Comparison of ENCODE assay signal across 22 cellular contexts in the genomic region with DNA sequence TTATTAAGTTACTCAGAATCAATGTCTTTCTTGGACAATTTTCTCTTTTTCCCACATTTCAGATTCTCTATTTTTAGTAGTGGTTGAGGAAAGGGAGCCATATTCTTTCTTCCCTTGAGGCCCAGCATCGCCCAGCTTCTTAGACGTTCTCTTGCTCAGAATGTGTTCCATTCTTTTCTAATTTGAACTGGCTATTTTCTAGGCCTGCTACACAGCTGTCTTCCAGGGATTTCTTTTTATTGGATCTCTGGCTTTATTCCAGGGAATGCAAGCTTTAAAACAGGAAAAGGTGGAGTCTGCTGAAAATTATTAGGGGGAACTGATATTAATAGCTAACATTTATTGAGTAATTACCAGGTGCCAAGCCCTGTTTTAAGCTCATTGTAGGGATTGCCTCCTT. TPM values are rescaled to one million over a fixed set of nuclear protein-coding genes. Genes with fewer than 3 reads are reported as not detected.
"Had no signal": no experiment of that assay in that cellular context is flagged by ENCODE, and none has a peak within 500 bp of the region (broad histone marks: within the 10 kb centered on the region; RNA-seq: fewer than 3 reads in every experiment).

No MANE protein-coding gene starts in this region.

- H3K4me1 Mint-ChIP-seq: activated naive CD4-positive, alpha-beta T cell treated with anti-CD3 and anti-CD28 coated beads, Interleukin-2, amount 50 U/mL, for 24 hours; immature natural killer cell; natural killer cell had no signal

- ATAC-seq: activated CD4-positive, alpha-beta T cell treated with anti-CD3 and anti-CD28 coated beads for 36 hours; effector memory CD8-positive, alpha-beta T cell; natural killer cell; upper lobe of right lung; WTC11 had no signal

- H3K27me3 ChIP-seq: ascending aorta, neutrophil, stomach, upper lobe of right lung had no signal

- H3K9me3 ChIP-seq: ascending aorta, neutrophil, stomach, upper lobe of right lung had no signal

- H3K9me3 Mint-ChIP-seq: activated naive CD4-positive, alpha-beta T cell treated with anti-CD3 and anti-CD28 coated beads, Interleukin-2, amount 50 U/mL, for 24 hours; effector memory CD8-positive, alpha-beta T cell; immature natural killer cell; natural killer cell; T-helper 2 cell treated with Interferon-gamma antibody and Interleukin-4, amounts not matched to agents 5 μg/mL and 100 μg/mL, for 36 hours; WTC11 had no signal

- H3K27ac Mint-ChIP-seq: activated CD4-positive, alpha-beta T cell treated with anti-CD3 and anti-CD28 coated beads for 36 hours; activated naive CD4-positive, alpha-beta T cell treated with anti-CD3 and anti-CD28 coated beads, Interleukin-2, amount 50 U/mL, for 24 hours; effector memory CD8-positive, alpha-beta T cell; immature natural killer cell; natural killer cell; T-helper 2 cell treated with Interferon-gamma antibody and Interleukin-4, amounts not matched to agents 5 μg/mL and 100 μg/mL, for 36 hours; WTC11 had no signal

- H3K27ac ChIP-seq: epithelial cell of prostate, neutrophil, parathyroid adenoma, upper lobe of right lung had no signal

- H3K36me3 Mint-ChIP-seq: activated naive CD4-positive, alpha-beta T cell treated with anti-CD3 and anti-CD28 coated beads, Interleukin-2, amount 50 U/mL, for 24 hours; immature natural killer cell; natural killer cell; WTC11 had no signal

- DNase-seq: activated CD4-positive, alpha-beta T cell treated with anti-CD3 and anti-CD28 coated beads for 36 hours; activated CD4-positive, alpha-beta T cell treated with anti-CD3 and anti-CD28 coated beads, Interleukin-2, amount 50 U/mL, for 48 hours; activated gamma-delta T cell; effector memory CD8-positive, alpha-beta T cell; head of caudate nucleus; immature natural killer cell; kidney glomerular epithelial cell; mesenchymal stem cell; natural killer cell; stimulated activated CD4-positive, alpha-beta T cell treated with anti-CD3 and anti-CD28 coated beads, Interleukin-15, amount 100 ng/mL, for 24 hours; stimulated activated CD4-positive, alpha-beta T cell treated with anti-CD3 and anti-CD28 coated beads, Interleukin-4, amount 100 ng/mL, for 1 hour; stomach; upper lobe of right lung had no signal

- H3K4me3 Mint-ChIP-seq: activated CD4-positive, alpha-beta T cell treated with anti-CD3 and anti-CD28 coated beads for 36 hours; activated naive CD4-positive, alpha-beta T cell treated with anti-CD3 and anti-CD28 coated beads, Interleukin-2, amount 50 U/mL, for 24 hours; effector memory CD8-positive, alpha-beta T cell; immature natural killer cell; natural killer cell; T-helper 2 cell treated with Interferon-gamma antibody and Interleukin-4, amounts not matched to agents 5 μg/mL and 100 μg/mL, for 36 hours; WTC11 had no signal

- H3K36me3 ChIP-seq: ascending aorta, neutrophil, stomach, upper lobe of right lung had no signal

- H3K27me3 Mint-ChIP-seq: activated CD4-positive, alpha-beta T cell treated with anti-CD3 and anti-CD28 coated beads for 36 hours had no signal

- H3K4me3 ChIP-seq: ascending aorta, stomach, upper lobe of right lung had no signal

RNA-seq across cellular contexts. Expression of a gene that starts 58.4 kb away (rescaled TPM):
- total RNA-seq: activated CD4-positive, alpha-beta T cell treated with anti-CD3 and anti-CD28 coated beads for 36 hours; dermis microvascular lymphatic vessel endothelial cell; natural killer cell had no signal
- polyA plus RNA-seq: fibroblast of lung, immature natural killer cell had no signal
